Comparison of ENCODE assay signal across 9 cellular contexts in genomic region chr16:10386517-10387377, GRCh38. TPM values are rescaled to one million over a fixed set of nuclear protein-coding genes. Genes with fewer than 3 reads are reported as not detected.
DNase-seq lines count a peak whose midpoint lies in the region; ATAC-seq lines count a peak whose summit lies in the region.
"Had no signal": no experiment of that assay in that cellular context is flagged by ENCODE, and none has a peak within 500 bp of the region (broad histone marks: within the 10 kb centered on the region; RNA-seq: fewer than 3 reads in every experiment).

No MANE protein-coding gene starts in this region.

- no peak overlapping the region for H3K27ac ChIP-seq in stomach smooth muscle (ENCODE audit: low read length)
- H3K27ac ChIP-seq: VCaP had no signal

- H3K36me3 ChIP-seq in stomach smooth muscle (ENCODE audit: control insufficient read depth in 2 of 2, insufficient read depth in 2 of 2, low read length in 2 of 2) = no peaks in the 10 kb centered on the region

- H3K4me3 ChIP-seq in stomach smooth muscle (ENCODE audit: low read length in 2 of 2) = peak overlapping the region; percentile 79

- H3K27me3 ChIP-seq in stomach smooth muscle (ENCODE audit: control insufficient read depth in 1 of 2, insufficient read depth in 2 of 2, low read length in 2 of 2) = no peaks in the 10 kb centered on the region

- H3K36me3 Mint-ChIP-seq in activated T-helper 17 cell treated with anti-CD3 and anti-CD28 coated beads, Interleukin-2, amount 50 U/mL, for 72 hours (ENCODE audit: low read depth) = peaks cover 49% of the 10 kb centered on the region
- H3K36me3 Mint-ChIP-seq in immature natural killer cell = peaks cover 0 to 11% (median 4%) of the 10 kb centered on the region in 3 donors

- peaks cover 23% of the 10 kb centered on the region for H3K4me1 Mint-ChIP-seq in activated T-helper 17 cell treated with anti-CD3 and anti-CD28 coated beads, Interleukin-2, amount 50 U/mL, for 72 hours
- H3K4me1 Mint-ChIP-seq in immature natural killer cell = peaks cover 39 to 52% of the 10 kb centered on the region in 2 donors

- ATAC-seq in activated T-helper 17 cell treated with anti-CD3 and anti-CD28 coated beads, Interleukin-2, amount 50 U/mL, for 72 hours (replicated peaks) = no peak
- no peak for ATAC-seq in HG02885 (IDR thresholded peaks at IDR 0.05; ENCODE audit: poor library complexity, unreplicated experiment)

- no peaks in the 10 kb centered on the region for H3K9me3 ChIP-seq in stomach smooth muscle (ENCODE audit: control insufficient read depth in 2 of 2, low read length in 2 of 2)

- no peaks in the 10 kb centered on the region for H3K27me3 Mint-ChIP-seq in activated T-helper 17 cell treated with anti-CD3 and anti-CD28 coated beads, Interleukin-2, amount 50 U/mL, for 72 hours
- peaks cover 6 to 9% (median 8%) of the 10 kb centered on the region in 3 donors for H3K27me3 Mint-ChIP-seq in immature natural killer cell (ENCODE audit: low read depth in 3 of 3)

- H3K4me1 ChIP-seq in stomach smooth muscle (ENCODE audit: control insufficient read depth, insufficient read depth, low read length) = no peaks in the 10 kb centered on the region

- peak overlapping the region; percentile 97 for H3K27ac Mint-ChIP-seq in activated T-helper 17 cell treated with anti-CD3 and anti-CD28 coated beads, Interleukin-2, amount 50 U/mL, for 72 hours
- peak overlapping the region; percentile 87 to 97 (median 93) for H3K27ac Mint-ChIP-seq in immature natural killer cell

- DNase-seq in SIG-M5 treated with dmso at 0.1 percent for 504 hours (lab: John Stamatoyannopoulos, UW; ENCODE audit: unreplicated experiment) (peak; percentile 42), SIG-M5 (lab: John Stamatoyannopoulos, UW) (no peak), immature natural killer cell (no peak), NCI-H2081 treated with DMSO at 0.1 percent for 48 hours (lab: John Stamatoyannopoulos, UW) (no peak), NCI-H69 (lab: John Stamatoyannopoulos, UW) (no peak)

- peak overlapping the region; percentile 96 for H3K4me3 Mint-ChIP-seq in activated T-helper 17 cell treated with anti-CD3 and anti-CD28 coated beads, Interleukin-2, amount 50 U/mL, for 72 hours
- peak overlapping the region; percentile 91 to 98 (median 96) for H3K4me3 Mint-ChIP-seq in immature natural killer cell

- peak overlapping the region; percentile 71 to 75 for H3K9ac ChIP-seq in stomach smooth muscle (ENCODE audit: low read length in 2 of 2)

- no peaks in the 10 kb centered on the region for H3K9me3 Mint-ChIP-seq in activated T-helper 17 cell treated with anti-CD3 and anti-CD28 coated beads, Interleukin-2, amount 50 U/mL, for 72 hours
- H3K9me3 Mint-ChIP-seq in immature natural killer cell = peaks cover 0 to 4% (median 0%) of the 10 kb centered on the region in 6 donors

RNA-seq across cellular contexts. Expression of gene ATF7IP2, which starts 0.9 kb away (rescaled TPM):
- total RNA-seq in activated T-helper 17 cell treated with anti-CD3 and anti-CD28 coated beads, Interleukin-2, amount 50 U/mL, for 72 hours = 10 to 100 TPM; 23.7 to 25.8 TPM
- 100 to 1,000 TPM in 1 of 3 donors, 10 to 100 TPM in 2; 34.5 to 118 (median 39.1) TPM for polyA plus RNA-seq in immature natural killer cell
